1 cellular context compared by ENCODE assay signal in the genomic region with DNA sequence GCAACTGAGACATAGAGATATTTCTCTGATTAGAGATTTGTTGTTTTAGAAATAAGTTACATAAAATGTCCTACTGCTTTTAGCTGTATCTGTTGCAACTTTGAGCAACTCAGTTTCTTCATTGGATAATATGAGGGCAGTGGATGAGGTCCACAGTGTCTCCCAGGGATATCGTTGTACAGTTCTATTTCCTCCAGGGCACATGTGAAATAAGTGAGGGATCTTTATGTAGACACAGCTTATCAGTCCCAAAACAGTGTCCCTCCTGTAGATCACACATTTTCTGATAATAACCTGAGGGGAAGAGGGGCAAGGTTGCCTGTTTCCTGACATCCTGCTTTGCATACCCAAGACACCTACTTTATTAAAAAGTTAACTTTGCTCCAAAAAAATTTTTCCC.
A peak's percentile ranks its signal among the peaks of the same experiment; 100 is the strongest.
TF ChIP-seq lines count a peak whose summit lies in the region.

No MANE protein-coding gene starts in this region.

TF ChIP-seq in K562, 482 proteins besides CTCF, POLR2A, EP300 and RAD21 (continued from another document and continues in another):
- TF ChIP-seq RFX7 (CRISPR knock-in tag; IDR thresholded peaks at IDR 0.05) (no peak), NR1H2 (CRISPR knock-in tag; IDR thresholded peaks at IDR 0.05) (no peak), JUN (IDR thresholded peaks at IDR 0.05; ENCODE audit: borderline replicate concordance, low read depth, low read length) (no peak), JUN (CRISPR knock-in tag; IDR thresholded peaks at IDR 0.05; ENCODE audit: borderline replicate concordance) (no peak), ZNF77 (CRISPR knock-in tag; IDR thresholded peaks at IDR 0.05) (no peak), ZNF583 (CRISPR knock-in tag; IDR thresholded peaks at IDR 0.05) (no peak), ZNF174 (CRISPR knock-in tag; IDR thresholded peaks at IDR 0.05) (no peak), POLR2B (IDR thresholded peaks at IDR 0.05; ENCODE audit: low read depth, partially characterized antibody) (no peak), RCOR1 (IDR thresholded peaks at IDR 0.05; ENCODE audit: borderline replicate concordance in 1 of 2, low read depth in 2 of 2, low read length in 2 of 2) (peak in 1 of 2 experiments; percentile 50; a peak in 1 of 4 replicates), MIER1 (IDR thresholded peaks at IDR 0.05; ENCODE audit: low read depth) (no peak), MEIS2 (IDR thresholded peaks at IDR 0.05; ENCODE audit: partially characterized antibody) (no peak), KDM1A (IDR thresholded peaks at IDR 0.05) (no peak), SAFB (IDR thresholded peaks at IDR 0.05; ENCODE audit: borderline replicate concordance, low read depth, low read length) (no peak), ZNF696 (CRISPR knock-in tag; conservative IDR thresholded peaks at IDR 0.05) (no peak), FOXK2 (conservative IDR thresholded peaks at IDR 0.05 in 1 of 2, IDR thresholded peaks at IDR 0.05 in 1 of 2; ENCODE audit: low read depth in 2 of 2) (no peak), HIVEP1 (CRISPR knock-in tag; IDR thresholded peaks at IDR 0.05) (no peak), ZNF165 (CRISPR knock-in tag; IDR thresholded peaks at IDR 0.05; ENCODE audit: borderline replicate concordance) (no peak), E2F3 (CRISPR knock-in tag; IDR thresholded peaks at IDR 0.05) (no peak), XRCC4 (IDR thresholded peaks at IDR 0.05; ENCODE audit: extremely low read depth, insufficient read depth, insufficient read length) (no peak), POLR2AphosphoS5 (IDR thresholded peaks at IDR 0.05; ENCODE audit: control insufficient read depth, insufficient read depth, low read depth, low read length) (peak; percentile 45; the same call in 1 of the 2 replicates), ZNF431 (CRISPR knock-in tag; IDR thresholded peaks at IDR 0.05) (no peak), SP1 (CRISPR knock-in tag; IDR thresholded peaks at IDR 0.05) (no peak), MAZ (CRISPR knock-in tag; conservative IDR thresholded peaks at IDR 0.05 in 1 of 2, IDR thresholded peaks at IDR 0.05 in 1 of 2) (peak in 1 of 2 experiments; percentile 28; a peak in 1 of 4 replicates), U2AF1 (optimal IDR thresholded peaks at IDR 0.05; ENCODE audit: low read depth, low read length) (no peak), ELF4 (CRISPR knock-in tag; IDR thresholded peaks at IDR 0.05) (no peak), ZNF436 (CRISPR knock-in tag; IDR thresholded peaks at IDR 0.05) (no peak), CHCHD3 (CRISPR knock-in tag; IDR thresholded peaks at IDR 0.05) (no peak), CBX1 (IDR thresholded peaks at IDR 0.05; ENCODE audit: low read depth) (no peak), HDAC8 (tag; IDR thresholded peaks at IDR 0.05) (no peak), NCOA4 (IDR thresholded peaks at IDR 0.05; ENCODE audit: partially characterized antibody) (no peak), NFE2 (IDR thresholded peaks at IDR 0.05; ENCODE audit: low read depth) (no peak), BRD4 (IDR thresholded peaks at IDR 0.05) (no peak), ZNF121 (CRISPR knock-in tag; conservative IDR thresholded peaks at IDR 0.05) (no peak), MCM2 (IDR thresholded peaks at IDR 0.05; ENCODE audit: low read depth) (no peak), NONO (IDR thresholded peaks at IDR 0.05; ENCODE audit: low read depth in 2 of 2, low read length in 1 of 2) (0 out of 4 replicates have a peak, but pooled peaks of 1 of the 2 experiments have one; percentile 15), JUND (IDR thresholded peaks at IDR 0.05; ENCODE audit: borderline replicate concordance, low read depth, low read length) (peak; percentile 54; the same call in 1 of the 2 replicates), JUND (tag; IDR thresholded peaks at IDR 0.05; ENCODE audit: borderline replicate concordance, low read depth, low read length) (no peak; the same call in 2 of the 3 replicates)
- TF ChIP-seq, protein P1, sequence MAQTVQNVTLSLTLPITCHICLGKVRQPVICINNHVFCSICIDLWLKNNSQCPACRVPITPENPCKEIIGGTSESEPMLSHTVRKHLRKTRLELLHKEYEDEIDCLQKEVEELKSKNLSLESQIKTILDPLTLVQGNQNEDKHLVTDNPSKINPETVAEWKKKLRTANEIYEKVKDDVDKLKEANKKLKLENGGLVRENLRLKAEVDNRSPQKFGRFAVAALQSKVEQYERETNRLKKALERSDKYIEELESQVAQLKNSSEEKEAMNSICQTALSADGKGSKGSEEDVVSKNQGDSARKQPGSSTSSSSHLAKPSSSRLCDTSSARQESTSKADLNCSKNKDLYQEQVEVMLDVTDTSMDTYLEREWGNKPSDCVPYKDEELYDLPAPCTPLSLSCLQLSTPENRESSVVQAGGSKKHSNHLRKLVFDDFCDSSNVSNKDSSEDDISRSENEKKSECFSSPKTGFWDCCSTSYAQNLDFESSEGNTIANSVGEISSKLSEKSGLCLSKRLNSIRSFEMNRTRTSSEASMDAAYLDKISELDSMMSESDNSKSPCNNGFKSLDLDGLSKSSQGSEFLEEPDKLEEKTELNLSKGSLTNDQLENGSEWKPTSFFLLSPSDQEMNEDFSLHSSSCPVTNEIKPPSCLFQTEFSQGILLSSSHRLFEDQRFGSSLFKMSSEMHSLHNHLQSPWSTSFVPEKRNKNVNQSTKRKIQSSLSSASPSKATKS (CRISPR knock-in tag; IDR thresholded peaks at IDR 0.05) = no peak
- TF ChIP-seq, protein P2, sequence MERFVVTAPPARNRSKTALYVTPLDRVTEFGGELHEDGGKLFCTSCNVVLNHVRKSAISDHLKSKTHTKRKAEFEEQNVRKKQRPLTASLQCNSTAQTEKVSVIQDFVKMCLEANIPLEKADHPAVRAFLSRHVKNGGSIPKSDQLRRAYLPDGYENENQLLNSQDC (CRISPR knock-in tag; IDR thresholded peaks at IDR 0.05) = no peak
- TF ChIP-seq, protein P3, sequence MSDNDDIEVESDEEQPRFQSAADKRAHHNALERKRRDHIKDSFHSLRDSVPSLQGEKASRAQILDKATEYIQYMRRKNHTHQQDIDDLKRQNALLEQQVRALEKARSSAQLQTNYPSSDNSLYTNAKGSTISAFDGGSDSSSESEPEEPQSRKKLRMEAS (CRISPR knock-in tag; IDR thresholded peaks at IDR 0.05) = no peak
- TF ChIP-seq, protein P4, sequence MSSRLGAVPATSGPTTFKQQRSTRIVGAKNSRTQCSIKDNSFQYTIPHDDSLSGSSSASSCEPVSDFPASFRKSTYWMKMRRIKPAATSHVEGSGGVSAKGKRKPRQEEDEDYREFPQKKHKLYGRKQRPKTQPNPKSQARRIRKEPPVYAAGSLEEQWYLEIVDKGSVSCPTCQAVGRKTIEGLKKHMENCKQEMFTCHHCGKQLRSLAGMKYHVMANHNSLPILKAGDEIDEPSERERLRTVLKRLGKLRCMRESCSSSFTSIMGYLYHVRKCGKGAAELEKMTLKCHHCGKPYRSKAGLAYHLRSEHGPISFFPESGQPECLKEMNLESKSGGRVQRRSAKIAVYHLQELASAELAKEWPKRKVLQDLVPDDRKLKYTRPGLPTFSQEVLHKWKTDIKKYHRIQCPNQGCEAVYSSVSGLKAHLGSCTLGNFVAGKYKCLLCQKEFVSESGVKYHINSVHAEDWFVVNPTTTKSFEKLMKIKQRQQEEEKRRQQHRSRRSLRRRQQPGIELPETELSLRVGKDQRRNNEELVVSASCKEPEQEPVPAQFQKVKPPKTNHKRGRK (tag; IDR thresholded peaks at IDR 0.05) = no peak
- TF ChIP-seq, protein P5, sequence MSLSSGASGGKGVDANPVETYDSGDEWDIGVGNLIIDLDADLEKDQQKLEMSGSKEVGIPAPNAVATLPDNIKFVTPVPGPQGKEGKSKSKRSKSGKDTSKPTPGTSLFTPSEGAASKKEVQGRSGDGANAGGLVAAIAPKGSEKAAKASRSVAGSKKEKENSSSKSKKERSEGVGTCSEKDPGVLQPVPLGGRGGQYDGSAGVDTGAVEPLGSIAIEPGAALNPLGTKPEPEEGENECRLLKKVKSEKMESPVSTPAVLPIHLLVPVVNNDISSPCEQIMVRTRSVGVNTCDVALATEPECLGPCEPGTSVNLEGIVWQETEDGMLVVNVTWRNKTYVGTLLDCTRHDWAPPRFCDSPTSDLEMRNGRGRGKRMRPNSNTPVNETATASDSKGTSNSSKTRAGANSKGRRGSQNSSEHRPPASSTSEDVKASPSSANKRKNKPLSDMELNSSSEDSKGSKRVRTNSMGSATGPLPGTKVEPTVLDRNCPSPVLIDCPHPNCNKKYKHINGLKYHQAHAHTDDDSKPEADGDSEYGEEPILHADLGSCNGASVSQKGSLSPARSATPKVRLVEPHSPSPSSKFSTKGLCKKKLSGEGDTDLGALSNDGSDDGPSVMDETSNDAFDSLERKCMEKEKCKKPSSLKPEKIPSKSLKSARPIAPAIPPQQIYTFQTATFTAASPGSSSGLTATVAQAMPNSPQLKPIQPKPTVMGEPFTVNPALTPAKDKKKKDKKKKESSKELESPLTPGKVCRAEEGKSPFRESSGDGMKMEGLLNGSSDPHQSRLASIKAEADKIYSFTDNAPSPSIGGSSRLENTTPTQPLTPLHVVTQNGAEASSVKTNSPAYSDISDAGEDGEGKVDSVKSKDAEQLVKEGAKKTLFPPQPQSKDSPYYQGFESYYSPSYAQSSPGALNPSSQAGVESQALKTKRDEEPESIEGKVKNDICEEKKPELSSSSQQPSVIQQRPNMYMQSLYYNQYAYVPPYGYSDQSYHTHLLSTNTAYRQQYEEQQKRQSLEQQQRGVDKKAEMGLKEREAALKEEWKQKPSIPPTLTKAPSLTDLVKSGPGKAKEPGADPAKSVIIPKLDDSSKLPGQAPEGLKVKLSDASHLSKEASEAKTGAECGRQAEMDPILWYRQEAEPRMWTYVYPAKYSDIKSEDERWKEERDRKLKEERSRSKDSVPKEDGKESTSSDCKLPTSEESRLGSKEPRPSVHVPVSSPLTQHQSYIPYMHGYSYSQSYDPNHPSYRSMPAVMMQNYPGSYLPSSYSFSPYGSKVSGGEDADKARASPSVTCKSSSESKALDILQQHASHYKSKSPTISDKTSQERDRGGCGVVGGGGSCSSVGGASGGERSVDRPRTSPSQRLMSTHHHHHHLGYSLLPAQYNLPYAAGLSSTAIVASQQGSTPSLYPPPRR (CRISPR knock-in tag; IDR thresholded peaks at IDR 0.05; ENCODE audit: borderline replicate concordance) = no peak
- TF ChIP-seq, protein P6, sequence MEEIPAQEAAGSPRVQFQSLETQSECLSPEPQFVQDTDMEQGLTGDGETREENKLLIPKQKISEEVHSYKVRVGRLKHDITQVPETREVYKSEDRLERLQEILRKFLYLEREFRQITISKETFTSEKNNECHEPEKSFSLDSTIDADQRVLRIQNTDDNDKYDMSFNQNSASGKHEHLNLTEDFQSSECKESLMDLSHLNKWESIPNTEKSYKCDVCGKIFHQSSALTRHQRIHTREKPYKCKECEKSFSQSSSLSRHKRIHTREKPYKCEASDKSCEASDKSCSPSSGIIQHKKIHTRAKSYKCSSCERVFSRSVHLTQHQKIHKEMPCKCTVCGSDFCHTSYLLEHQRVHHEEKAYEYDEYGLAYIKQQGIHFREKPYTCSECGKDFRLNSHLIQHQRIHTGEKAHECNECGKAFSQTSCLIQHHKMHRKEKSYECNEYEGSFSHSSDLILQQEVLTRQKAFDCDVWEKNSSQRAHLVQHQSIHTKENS (CRISPR knock-in tag; IDR thresholded peaks at IDR 0.05) = no peak
- TF ChIP-seq, protein P7, sequence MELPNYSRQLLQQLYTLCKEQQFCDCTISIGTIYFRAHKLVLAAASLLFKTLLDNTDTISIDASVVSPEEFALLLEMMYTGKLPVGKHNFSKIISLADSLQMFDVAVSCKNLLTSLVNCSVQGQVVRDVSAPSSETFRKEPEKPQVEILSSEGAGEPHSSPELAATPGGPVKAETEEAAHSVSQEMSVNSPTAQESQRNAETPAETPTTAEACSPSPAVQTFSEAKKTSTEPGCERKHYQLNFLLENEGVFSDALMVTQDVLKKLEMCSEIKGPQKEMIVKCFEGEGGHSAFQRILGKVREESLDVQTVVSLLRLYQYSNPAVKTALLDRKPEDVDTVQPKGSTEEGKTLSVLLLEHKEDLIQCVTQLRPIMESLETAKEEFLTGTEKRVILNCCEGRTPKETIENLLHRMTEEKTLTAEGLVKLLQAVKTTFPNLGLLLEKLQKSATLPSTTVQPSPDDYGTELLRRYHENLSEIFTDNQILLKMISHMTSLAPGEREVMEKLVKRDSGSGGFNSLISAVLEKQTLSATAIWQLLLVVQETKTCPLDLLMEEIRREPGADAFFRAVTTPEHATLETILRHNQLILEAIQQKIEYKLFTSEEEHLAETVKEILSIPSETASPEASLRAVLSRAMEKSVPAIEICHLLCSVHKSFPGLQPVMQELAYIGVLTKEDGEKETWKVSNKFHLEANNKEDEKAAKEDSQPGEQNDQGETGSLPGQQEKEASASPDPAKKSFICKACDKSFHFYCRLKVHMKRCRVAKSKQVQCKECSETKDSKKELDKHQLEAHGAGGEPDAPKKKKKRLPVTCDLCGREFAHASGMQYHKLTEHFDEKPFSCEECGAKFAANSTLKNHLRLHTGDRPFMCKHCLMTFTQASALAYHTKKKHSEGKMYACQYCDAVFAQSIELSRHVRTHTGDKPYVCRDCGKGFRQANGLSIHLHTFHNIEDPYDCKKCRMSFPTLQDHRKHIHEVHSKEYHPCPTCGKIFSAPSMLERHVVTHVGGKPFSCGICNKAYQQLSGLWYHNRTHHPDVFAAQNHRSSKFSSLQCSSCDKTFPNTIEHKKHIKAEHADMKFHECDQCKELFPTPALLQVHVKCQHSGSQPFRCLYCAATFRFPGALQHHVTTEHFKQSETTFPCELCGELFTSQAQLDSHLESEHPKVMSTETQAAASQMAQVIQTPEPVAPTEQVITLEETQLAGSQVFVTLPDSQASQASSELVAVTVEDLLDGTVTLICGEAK (IDR thresholded peaks at IDR 0.05) = no peak
- TF ChIP-seq, protein P7 (CRISPR knock-in tag; IDR thresholded peaks at IDR 0.05) = no peak
